In genomic region chr21:23792300-23792699, GRCh38 we compare ENCODE assay signal across 25 cellular contexts.
"Had no signal": no experiment of that assay in that cellular context is flagged by ENCODE, and none has a peak within 500 bp of the region (broad histone marks: within the 10 kb centered on the region; RNA-seq: fewer than 3 reads in every experiment).

No MANE protein-coding gene starts in this region.

- H3K27ac ChIP-seq: colonic mucosa, coronary artery, dorsolateral prefrontal cortex, epithelial cell of prostate, esophagus muscularis mucosa, esophagus squamous epithelium, foreskin keratinocyte, gastrocnemius medialis, gastroesophageal sphincter, heart left ventricle, heart right ventricle, hepatocyte had no signal

- H3K27me3 ChIP-seq: colonic mucosa, dorsolateral prefrontal cortex, esophagus muscularis mucosa, esophagus squamous epithelium, foreskin keratinocyte, gastrocnemius medialis, heart left ventricle, heart right ventricle, hepatocyte had no signal

- H3K9me3 ChIP-seq: esophagus muscularis mucosa, esophagus squamous epithelium, gastrocnemius medialis, gastroesophageal sphincter, heart left ventricle, heart right ventricle had no signal

- H3K79me2 ChIP-seq: hepatocyte had no signal

- H3K4me3 ChIP-seq: colonic mucosa, coronary artery, dorsolateral prefrontal cortex, esophagus muscularis mucosa, esophagus squamous epithelium, gastrocnemius medialis, gastroesophageal sphincter, heart left ventricle, heart right ventricle, hepatocyte had no signal

- ATAC-seq: effector memory CD8-positive, alpha-beta T cell; esophagus mucosa; foreskin keratinocyte; gastrocnemius medialis; gastroesophageal sphincter; heart left ventricle; heart right ventricle had no signal

- DNase-seq: colonic mucosa; cortex of kidney; dermis blood vessel endothelial cell; dorsolateral prefrontal cortex; effector CD4-positive, alpha-beta T cell; effector CD8-positive, alpha-beta T cell; effector memory CD4-positive, alpha-beta T cell; effector memory CD8-positive, alpha-beta T cell; endodermal cell; erythroblast; esophagus squamous epithelium; foreskin fibroblast; foreskin keratinocyte; foreskin melanocyte; gastrocnemius medialis; glutamatergic neuron; head of caudate nucleus; heart left ventricle; heart right ventricle had no signal

- H3K4me2 ChIP-seq: hepatocyte had no signal

- H2AFZ ChIP-seq: hepatocyte had no signal

- H3K36me3 ChIP-seq: colonic mucosa, esophagus muscularis mucosa, esophagus squamous epithelium, gastrocnemius medialis, gastroesophageal sphincter, heart left ventricle, heart right ventricle had no signal

- H3K4me1 ChIP-seq: colonic mucosa, esophagus muscularis mucosa, esophagus squamous epithelium, foreskin keratinocyte, gastrocnemius medialis, gastroesophageal sphincter, heart left ventricle, heart right ventricle had no signal
